ENCODE assay signal across 10 cellular contexts in genomic region chr6:56540950-56541600, GRCh38.
DNase-seq lines count a peak whose midpoint lies in the region; ATAC-seq and TF ChIP-seq lines count a peak whose summit lies in the region.
"Had no signal": no experiment of that assay in that cellular context is flagged by ENCODE, and none has a peak within 500 bp of the region (broad histone marks: within the 10 kb centered on the region; RNA-seq: fewer than 3 reads in every experiment).

No MANE protein-coding gene starts in this region.

- peak in 1 of 2 donors; percentile 57 for TF ChIP-seq POLR2A in adrenal gland (IDR thresholded peaks at IDR 0.05)
- TF ChIP-seq POLR2A in right lobe of liver (IDR thresholded peaks at IDR 0.05) = no peak

- H3K27me3 Mint-ChIP-seq in T-cell = no peaks in the 10 kb centered on the region

- H3K4me3 ChIP-seq in heart right ventricle (peak overlapping the region; percentile 27 to 73 (median 62)), adrenal gland (peak overlapping the region in 1 of 4 donors; percentile 51), right lobe of liver (peak overlapping the region; percentile 35 to 61 (median 54)), aorta (ENCODE audit: low read length in 2 of 2) (peak overlapping the region; percentile 83 to 85)

- CTCF ChIA-PET in T-cell (lab: Charles Lee) = interaction anchor here in 1 of 2 donors (1.4 kb wide), 1 partner anchor 10 kb away, joined by 3 read pairs; no protein-coding TSS in a partner anchor

- H3K36me3 Mint-ChIP-seq in T-cell = no peaks in the 10 kb centered on the region
- H3K36me3 Mint-ChIP-seq: CD4-positive, CD25-positive, alpha-beta regulatory T cell had no signal

- H3K4me3 Mint-ChIP-seq in T-cell = no peak overlapping the region
- H3K4me3 Mint-ChIP-seq: CD4-positive, CD25-positive, alpha-beta regulatory T cell had no signal

- H3K27me3 ChIP-seq in heart right ventricle = no peaks in the 10 kb centered on the region
- H3K27me3 ChIP-seq in adrenal gland = no peaks in the 10 kb centered on the region
- no peaks in the 10 kb centered on the region for H3K27me3 ChIP-seq in right lobe of liver
- H3K27me3 ChIP-seq in aorta (ENCODE audit: control insufficient read depth in 1 of 2, insufficient read depth in 2 of 2, low read length in 1 of 2) = no peaks in the 10 kb centered on the region

- no peak overlapping the region for H3K27ac Mint-ChIP-seq in T-cell
- H3K27ac Mint-ChIP-seq: CD4-positive, CD25-positive, alpha-beta regulatory T cell had no signal

- H3K4me1 ChIP-seq in heart right ventricle = peaks cover 2 to 85% (median 69%) of the 10 kb centered on the region in 9 donors
- H3K4me1 ChIP-seq in adrenal gland (replicated peaks in 1 of 2) = peaks cover 20 to 60% of the 10 kb centered on the region in 2 donors
- peaks cover 0 to 35% (median 13%) of the 10 kb centered on the region in 4 donors for H3K4me1 ChIP-seq in right lobe of liver
- H3K4me1 ChIP-seq in aorta (ENCODE audit: control insufficient read depth in 1 of 2, insufficient read depth in 2 of 2, low read length in 2 of 2) = peaks cover 0 to 6% of the 10 kb centered on the region in 2 donors

- WGBS in heart right ventricle, 2 donors = 45 to 55% methylated on average over 12 of the region's 12 CpGs
- 21 to 26% (median 23%) methylated on average over 12 of the region's 12 CpGs for WGBS in adrenal gland, 4 donors
- WGBS in right lobe of liver (ENCODE audit: insufficient coverage, low coverage, low lambda C conversion rate, missing lambda C conversion rate) = 11% methylated on average over 12 of the region's 12 CpGs
- 3 to 5% methylated on average over 12 of the region's 12 CpGs for WGBS in aorta, 2 donors

- peaks cover 0 to 8% (median 5%) of the 10 kb centered on the region in 9 donors for H3K36me3 ChIP-seq in heart right ventricle
- H3K36me3 ChIP-seq in adrenal gland (replicated peaks in 1 of 2) = peaks cover 0 to 4% of the 10 kb centered on the region in 2 donors
- H3K36me3 ChIP-seq in right lobe of liver = peaks cover 0 to 6% (median 2%) of the 10 kb centered on the region in 4 donors
- peaks cover 0 to 4% of the 10 kb centered on the region in 2 donors for H3K36me3 ChIP-seq in aorta (ENCODE audit: control insufficient read depth in 1 of 2, insufficient read depth in 2 of 2, low read length in 1 of 2)

- ATAC-seq in heart right ventricle = no peak
- no peak for ATAC-seq in Right ventricle myocardium inferior
- ATAC-seq in right lobe of liver = peak; percentile 7 to 57 (median 24)
- no peak for ATAC-seq in aorta (ENCODE audit: low FRiP score)
- no peak for ATAC-seq in HG03432 (IDR thresholded peaks at IDR 0.05; ENCODE audit: unreplicated experiment)
- no peak for ATAC-seq in T-cell (replicated peaks in 1 of 4)

- no peaks in the 10 kb centered on the region for H3K4me1 Mint-ChIP-seq in T-cell

- POLR2A ChIA-PET in T-cell (lab: Charles Lee) = interaction anchor here in 1 of 2 donors (0.6 kb wide), 1 partner anchor 26 kb away, joined by 5 read pairs; no protein-coding TSS in a partner anchor

- H3K9me3 ChIP-seq in heart right ventricle (no peaks in the 10 kb centered on the region), adrenal gland (replicated peaks in 1 of 3) (no peaks in the 10 kb centered on the region), right lobe of liver (no peaks in the 10 kb centered on the region), aorta (ENCODE audit: control insufficient read depth, low read length) (no peaks in the 10 kb centered on the region)

- TF ChIP-seq CTCF in heart right ventricle (IDR thresholded peaks at IDR 0.05) = no peak
- no peak for TF ChIP-seq CTCF in adrenal gland (IDR thresholded peaks at IDR 0.05)
- TF ChIP-seq CTCF in right lobe of liver (IDR thresholded peaks at IDR 0.05) = no peak

- no peaks in the 10 kb centered on the region for H3K9me3 Mint-ChIP-seq in T-cell
- H3K9me3 Mint-ChIP-seq: CD4-positive, CD25-positive, alpha-beta regulatory T cell had no signal

- intact Hi-C loops in heart right ventricle (cut with DNase I) (loop anchor here in 3 of 10 donors (5.0 to 10.0 kb wide), 4 partner anchors 39 to 169 kb away; no protein-coding TSS in a partner anchor), Right ventricle myocardium inferior (cut with DNase I) (loop anchor here (5.0 kb wide), 3 partner anchors 34 to 174 kb away; no protein-coding TSS in a partner anchor), adrenal gland (cut with DNase I) (no loop called here), right lobe of liver (cut with DNase I) (no loop called here), aorta (cut with DNase I) (loop anchor here in 1 of 2 donors (5.0 kb wide), 2 partner anchors 44 to 169 kb away; no protein-coding TSS in a partner anchor)

- DNase-seq in heart right ventricle (no peak), Right ventricle myocardium inferior (ENCODE audit: missing footprints) (no peak), adrenal gland (peak in 1 of 7 donors; percentile 26), right lobe of liver (no peak), aorta (no peak), T-cell (no peak)
- no peak for DNase-seq in activated T-cell treated with anti-CD3 and anti-CD28 coated beads, Interleukin-2, amount 50 U/mL, for 1 hour
- DNase-seq: CD4-positive, CD25-positive, alpha-beta regulatory T cell; stimulated activated CD4-positive, alpha-beta T cell treated with anti-CD3 and anti-CD28 coated beads, Interleukin-15, amount 100 ng/mL, for 24 hours had no signal

- H3K27ac ChIP-seq in heart right ventricle (peak overlapping the region; percentile 77 to 93 (median 92)), adrenal gland (peak overlapping the region; percentile 56 to 96 (median 92)), right lobe of liver (peak overlapping the region; percentile 89 to 95 (median 92)), aorta (ENCODE audit: low read depth in 1 of 2, low read length in 2 of 2) (peak overlapping the region; percentile 41 to 90)

Comparison
In these comparisons a context has a peak if more than half of its experiments do, and no peak if none do; other contexts are left out.
1. ATAC-seq: peak in right lobe of liver (4 of 4); none in heart right ventricle (0 of 8), Right ventricle myocardium inferior (single experiment), aorta (single experiment), HG03432 (single experiment) and T-cell (0 of 4).
2. Peak in every context shown above with its lines, with median percentiles within 50 percentile points of each other: H3K27ac ChIP-seq.